8 cellular contexts compared by ENCODE assay signal in the genomic region with DNA sequence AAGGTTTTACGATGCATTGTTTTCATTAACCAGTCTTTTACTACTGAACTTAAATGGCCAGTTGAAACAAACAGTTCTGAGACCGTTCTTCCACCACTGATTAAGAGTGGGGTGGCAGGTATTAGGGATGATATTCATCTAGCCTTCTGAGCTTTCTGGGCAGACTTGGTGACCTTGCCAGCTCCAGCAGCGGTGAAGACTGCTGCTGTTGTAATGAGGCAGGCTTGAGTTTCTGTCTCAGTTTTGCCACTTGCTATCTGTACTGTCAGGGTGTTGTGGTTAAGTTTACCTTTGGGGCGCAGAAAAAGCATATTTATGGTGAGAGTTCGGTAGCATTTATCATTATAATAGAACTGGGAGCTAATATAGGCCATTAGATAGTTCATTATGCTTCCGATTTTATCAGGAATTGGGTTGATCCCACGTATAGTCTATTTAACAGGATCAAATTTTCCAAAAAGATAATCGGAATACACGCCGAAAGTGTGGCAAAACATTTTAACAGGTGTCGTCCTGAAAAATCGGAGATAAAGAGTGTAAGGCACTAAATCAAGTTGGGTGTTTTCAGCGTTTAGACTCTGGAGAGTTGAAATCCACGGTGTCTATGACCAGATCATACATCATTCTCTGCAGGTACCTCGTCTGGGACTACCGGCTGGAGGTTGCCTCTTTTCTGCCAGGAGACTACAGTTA. TPM values are rescaled to one million over a fixed set of nuclear protein-coding genes. Genes with fewer than 3 reads are reported as not detected.
A peak's percentile ranks its signal among the peaks of the same experiment; 100 is the strongest.
DNase-seq lines count a peak whose midpoint lies in the region; ATAC-seq, FAIRE-seq and TF ChIP-seq lines count a peak whose summit lies in the region.

No MANE protein-coding gene starts in this region.

- DNase-seq in Right ventricle myocardium superior (no peak), Right ventricle myocardium inferior (ENCODE audit: missing footprints) (no peak), PC-9 (peak in 1 of 2 experiments; percentile 9), bronchial epithelial cell (ENCODE audit: low read depth) (no peak), left lobe of liver (ENCODE audit: low spot score) (no peak), NCI-H446 treated with DMSO at 0.1 percent for 48 hours (lab: John Stamatoyannopoulos, UW) (no peak), Kasumi-1 (lab: John Stamatoyannopoulos, UW) (no peak)

- peak overlapping the region; percentile 97 for H3K4me2 ChIP-seq in PC-9

- ATAC-seq in Right ventricle myocardium superior (ENCODE audit: poor library complexity) (peak; percentile 52), Right ventricle myocardium inferior (no peak), left lobe of liver (peak; percentile 35)
- no peak for ATAC-seq in stimulated activated memory B cell treated with anti-CD40 and anti-IgM and Interleukin-4, amounts not matched to agents 10 μg/mL and 1 μg/mL and 100 μg/mL, for 72 hours

- TF ChIP-seq CTCF in PC-9 (conservative IDR thresholded peaks at IDR 0.05) (no peak), bronchial epithelial cell (IDR thresholded peaks at IDR 0.05; ENCODE audit: insufficient read depth, low read length, severe bottlenecking) (no peak)

- no peaks in the 10 kb centered on the region for H3K9me3 ChIP-seq in PC-9 (ENCODE audit: insufficient read depth, low read depth)

- CTCF ChIA-PET in PC-9 (lab: Charles Lee): no interaction called here

- peaks cover 6% of the 10 kb centered on the region for H3K36me3 Mint-ChIP-seq in stimulated activated memory B cell treated with anti-CD40 and anti-IgM and Interleukin-4, amounts not matched to agents 10 μg/mL and 1 μg/mL and 100 μg/mL, for 72 hours

- BruUV-seq in PC-9 (replicated peaks; lab: Mats Ljungman, UMichigan): TSS peak; percentile 96

- H3K79me2 ChIP-seq in PC-9 (ENCODE audit: low read depth): peaks cover 53% of the 10 kb centered on the region

- H3K4me3 ChIP-seq in PC-9 (peak overlapping the region; percentile 94), bronchial epithelial cell (ENCODE audit: low read depth, low read length) (peak overlapping the region; percentile 62)

- POLR2A ChIA-PET in PC-9 (lab: Charles Lee; ENCODE audit: unreplicated experiment): interaction anchor here (1.0 kb wide), 1 partner anchor 110 kb away, joined by 3 read pairs; no protein-coding TSS in a partner anchor

- H4K20me1 ChIP-seq in PC-9 (ENCODE audit: insufficient read depth): no peaks in the 10 kb centered on the region; the same call in 1 of the 2 replicates

- peaks cover 47% of the 10 kb centered on the region for H3K4me1 Mint-ChIP-seq in stimulated activated memory B cell treated with anti-CD40 and anti-IgM and Interleukin-4, amounts not matched to agents 10 μg/mL and 1 μg/mL and 100 μg/mL, for 72 hours

- H3K27ac ChIP-seq in PC-9: peak overlapping the region; percentile 91

- H3K4me1 ChIP-seq in PC-9 (replicated peaks; ENCODE audit: insufficient read depth): peaks cover 42% of the 10 kb centered on the region

- peak overlapping the region; percentile 99 for H2AFZ ChIP-seq in PC-9

- peak overlapping the region; percentile 98 for H3K27ac Mint-ChIP-seq in stimulated activated memory B cell treated with anti-CD40 and anti-IgM and Interleukin-4, amounts not matched to agents 10 μg/mL and 1 μg/mL and 100 μg/mL, for 72 hours

- H3F3A ChIP-seq in PC-9 (ENCODE audit: insufficient read depth, low read depth): peaks cover 33% of the 10 kb centered on the region; the same call in 1 of the 2 replicates

- no peaks in the 10 kb centered on the region for H3K27me3 ChIP-seq in PC-9 (ENCODE audit: insufficient read depth, low read depth)
- H3K27me3 ChIP-seq in bronchial epithelial cell (ENCODE audit: control insufficient read depth, insufficient read depth, low read length): no peaks in the 10 kb centered on the region

- peak overlapping the region; percentile 99 for H3K4me3 Mint-ChIP-seq in stimulated activated memory B cell treated with anti-CD40 and anti-IgM and Interleukin-4, amounts not matched to agents 10 μg/mL and 1 μg/mL and 100 μg/mL, for 72 hours

- H3K36me3 ChIP-seq in PC-9 (ENCODE audit: low read depth): no peaks in the 10 kb centered on the region
- H3K36me3 ChIP-seq in bronchial epithelial cell (ENCODE audit: control insufficient read depth, insufficient read depth, low read length): no peaks in the 10 kb centered on the region

- H3K9me3 Mint-ChIP-seq in stimulated activated memory B cell treated with anti-CD40 and anti-IgM and Interleukin-4, amounts not matched to agents 10 μg/mL and 1 μg/mL and 100 μg/mL, for 72 hours: no peaks in the 10 kb centered on the region

- 0 out of 2 replicates have a peak, but pooled peaks cover 7% of the 10 kb centered on the region for H3K9me2 ChIP-seq in PC-9 (ENCODE audit: insufficient read depth)

- no peak for FAIRE-seq in bronchial epithelial cell (lab: Jason Lieb, UNC)

- no peaks in the 10 kb centered on the region for H3K27me3 Mint-ChIP-seq in stimulated activated memory B cell treated with anti-CD40 and anti-IgM and Interleukin-4, amounts not matched to agents 10 μg/mL and 1 μg/mL and 100 μg/mL, for 72 hours

- intact Hi-C loops in Right ventricle myocardium superior (cut with DNase I): no loop called here
- intact Hi-C loops in Right ventricle myocardium inferior (cut with DNase I): loop anchor here (2.0 kb wide), 1 partner anchor 55 kb away; no protein-coding TSS in a partner anchor
- intact Hi-C loops in PC-9 (cut with micrococcal nuclease; ENCODE audit: unreplicated experiment): loop anchor here (2.0 kb wide), 1 partner anchor 55 kb away; no protein-coding TSS in a partner anchor

RNA-seq across cellular contexts. Expression of gene NECAP1, which starts 0.7 kb away (rescaled TPM):
- total RNA-seq in Right ventricle myocardium superior: 16.8 TPM
- total RNA-seq in Right ventricle myocardium inferior: 16.6 TPM
- total RNA-seq in PC-9 (2021): 26.5 and 28.1 TPM in 2 replicates
- total RNA-seq in bronchial epithelial cell: 30.1 and 54.0 TPM in 2 replicates
- 14.2 TPM for total RNA-seq in left lobe of liver

RNA-seq across cellular contexts. Expression of gene C3AR1, which starts 15.2 kb away (rescaled TPM):
- total RNA-seq in Right ventricle myocardium superior (7.3 TPM), Right ventricle myocardium inferior (9.0 TPM), PC-9 (2021) (not detected in 2 replicates), bronchial epithelial cell (not detected in 2 replicates), left lobe of liver (2.3 TPM)

RNA-seq across cellular contexts. Expression of gene CLEC4A, which starts 42.0 kb away (rescaled TPM):
- 0.38 TPM for total RNA-seq in Right ventricle myocardium superior
- total RNA-seq in Right ventricle myocardium inferior: 1.2 TPM
- not detected in 2 replicates for total RNA-seq in PC-9 (2021)
- total RNA-seq in bronchial epithelial cell: 0.53 TPM in 1 of 2 replicates, not detected in the other
- 0.33 TPM for total RNA-seq in left lobe of liver

RNA-seq across cellular contexts. Expression of gene FOXJ2, which starts 48.9 kb away (rescaled TPM):
- total RNA-seq in Right ventricle myocardium superior: 22.4 TPM
- 23.4 TPM for total RNA-seq in Right ventricle myocardium inferior
- total RNA-seq in PC-9 (2021): 28.2 and 30.3 TPM in 2 replicates
- total RNA-seq in bronchial epithelial cell: 3.4 and 5.1 TPM in 2 replicates
- total RNA-seq in left lobe of liver: 5.2 TPM

Comparison
In these comparisons a context has a peak if more than half of its experiments do, and no peak if none do; other contexts are left out.
1. ATAC-seq: peak in Right ventricle myocardium superior (single experiment) and left lobe of liver (single experiment); none in Right ventricle myocardium inferior (single experiment) and stimulated activated memory B cell treated with anti-CD40 and anti-IgM and Interleukin-4, amounts not matched to agents 10 μg/mL and 1 μg/mL and 100 μg/mL, for 72 hours (single experiment).